In genomic region chr15:64095431-64095794, GRCh38 we compare ENCODE assay signal across 8 cellular contexts. TPM values are rescaled to one million over a fixed set of nuclear protein-coding genes. Genes with fewer than 3 reads are reported as not detected.
A peak's percentile ranks its signal among the peaks of the same experiment; 100 is the strongest.
DNase-seq lines count a peak whose midpoint lies in the region; ATAC-seq and TF ChIP-seq lines count a peak whose summit lies in the region.

No MANE protein-coding gene starts in this region.

- H3K9me2 ChIP-seq in DOHH2 (replicated peaks; ENCODE audit: control insufficient read depth, low read length) = no peaks in the 10 kb centered on the region

- peak overlapping the region; percentile 87 for H3K4me2 ChIP-seq in DOHH2 (ENCODE audit: low read length)

- H3K79me2 ChIP-seq in DOHH2 (ENCODE audit: control insufficient read depth, low read length) = peaks cover 95% of the 10 kb centered on the region

- peaks cover 6% of the 10 kb centered on the region; the same call in 1 of the 2 replicates for H3F3A ChIP-seq in DOHH2 (ENCODE audit: control insufficient read depth, insufficient read depth)

- H3K4me1 ChIP-seq in DOHH2 (ENCODE audit: control insufficient read depth, low read length) (peaks cover 61% of the 10 kb centered on the region), SJCRH30 (peaks cover 6% of the 10 kb centered on the region; the same call in 1 of the 2 replicates), esophagus squamous epithelium (peaks cover 20 to 88% (median 65%) of the 10 kb centered on the region in 3 donors), prostate gland (replicated peaks) (peaks cover 9% of the 10 kb centered on the region)

- DNase-seq in SJCRH30 (no peak), esophagus squamous epithelium (lab: John Stamatoyannopoulos, UW) (no peak), prostate gland (ENCODE audit: low spot score) (no peak), NCI-H128 (lab: John Stamatoyannopoulos, UW; ENCODE audit: unreplicated experiment) (no peak)

- peaks cover 6% of the 10 kb centered on the region for H4K20me1 ChIP-seq in DOHH2 (ENCODE audit: control insufficient read depth, insufficient read depth, low read depth, low read length)

- H3K9me3 ChIP-seq in DOHH2 (ENCODE audit: control insufficient read depth, insufficient read depth, low read length) (no peaks in the 10 kb centered on the region), SJCRH30 (replicated peaks) (no peaks in the 10 kb centered on the region), esophagus squamous epithelium (no peaks in the 10 kb centered on the region), prostate gland (no peaks in the 10 kb centered on the region)

- WGBS in esophagus squamous epithelium, 2 donors = 29 to 47% methylated on average over 4 of the region's 4 CpGs
- WGBS in prostate gland = 41% methylated on average over 4 of the region's 4 CpGs

- TF ChIP-seq CTCF in DOHH2 (IDR thresholded peaks at IDR 0.05; ENCODE audit: low read depth, low read length, poor library complexity, severe bottlenecking) (no peak), esophagus squamous epithelium (IDR thresholded peaks at IDR 0.05) (no peak), prostate gland (IDR thresholded peaks at IDR 0.05) (no peak)

- no peaks in the 10 kb centered on the region for H3K27me3 ChIP-seq in DOHH2 (ENCODE audit: control insufficient read depth, low read length)
- H3K27me3 ChIP-seq in SJCRH30 = no peaks in the 10 kb centered on the region
- H3K27me3 ChIP-seq in esophagus squamous epithelium = no peaks in the 10 kb centered on the region
- no peaks in the 10 kb centered on the region for H3K27me3 ChIP-seq in prostate gland (replicated peaks; ENCODE audit: insufficient read depth)

- TF ChIP-seq POLR2A in esophagus squamous epithelium (IDR thresholded peaks at IDR 0.05) (no peak), prostate gland (IDR thresholded peaks at IDR 0.05) (no peak)

- ATAC-seq in HG02973 (IDR thresholded peaks at IDR 0.05; ENCODE audit: unreplicated experiment) (no peak), HG03196 (IDR thresholded peaks at IDR 0.05; ENCODE audit: unreplicated experiment) (no peak), HG03342 (IDR thresholded peaks at IDR 0.05; ENCODE audit: unreplicated experiment) (no peak)

- peaks cover 17% of the 10 kb centered on the region for H3K36me3 ChIP-seq in DOHH2 (ENCODE audit: control insufficient read depth, low read length)
- no peaks in the 10 kb centered on the region for H3K36me3 ChIP-seq in SJCRH30
- peaks cover 0 to 4% (median 0%) of the 10 kb centered on the region in 3 donors for H3K36me3 ChIP-seq in esophagus squamous epithelium
- no peaks in the 10 kb centered on the region for H3K36me3 ChIP-seq in prostate gland

- intact Hi-C loops in esophagus squamous epithelium (cut with DNase I) = no loop called here
- intact Hi-C loops in prostate gland (cut with DNase I) = loop anchor here (5.0 kb wide), 1 partner anchor 67 kb away; the partner anchor contains the start of gene PPIB

- H3K4me3 ChIP-seq in DOHH2 (ENCODE audit: low read length) (peak overlapping the region; percentile 83), SJCRH30 (peak overlapping the region; percentile 82), esophagus squamous epithelium (peak overlapping the region; percentile 65 to 99 (median 85)), prostate gland (peak overlapping the region; percentile 82 to 86)

- H3K27ac ChIP-seq in DOHH2 (ENCODE audit: low read depth, low read length) (0 out of 2 replicates have a peak overlapping the region, but pooled peaks have one; percentile 80), SJCRH30 (no peak overlapping the region), esophagus squamous epithelium (peak overlapping the region; percentile 83 to 97 (median 91)), prostate gland (peak overlapping the region; percentile 78 to 82)

RNA-seq across cellular contexts. Expression of gene SNX1, which starts 0.4 kb away (rescaled TPM):
- total RNA-seq in SJCRH30 (2014; rRNA removed; shearing (Covaris generic)) = 38.9 and 46.6 TPM in 2 replicates
- 10 to 100 TPM; 39.9 to 71.1 (median 52.0) TPM for total RNA-seq in esophagus squamous epithelium
- 100 to 1,000 TPM; 109 to 110 TPM for total RNA-seq in prostate gland

RNA-seq across cellular contexts. Expression of gene CIAO2A, which starts 1.8 kb away (rescaled TPM):
- 126 and 143 TPM in 2 replicates for total RNA-seq in SJCRH30 (2014; rRNA removed; shearing (Covaris generic))
- total RNA-seq in esophagus squamous epithelium (10 to 100 TPM; 36.6 to 76.6 (median 50.7) TPM), prostate gland (100 to 1,000 TPM in 1 of 2 donors, 10 to 100 TPM in 1; 47.2 to 133 TPM)

RNA-seq across cellular contexts. Expression of gene DAPK2, which starts 49.1 kb away (rescaled TPM):
- 0.23 and 0.85 TPM in 2 replicates for total RNA-seq in SJCRH30 (2014; rRNA removed; shearing (Covaris generic))
- 10 to 100 TPM in 2 of 4 donors, 1 to 10 TPM in 2; 1.9 to 12.9 (median 9.8) TPM for total RNA-seq in esophagus squamous epithelium
- total RNA-seq in prostate gland = 10 to 100 TPM; 13.8 to 40.4 TPM

RNA-seq across cellular contexts. Expression of gene SNX22, which starts 56.1 kb away (rescaled TPM):
- 1.5 and 1.6 TPM in 2 replicates for total RNA-seq in SJCRH30 (2014; rRNA removed; shearing (Covaris generic))
- total RNA-seq in esophagus squamous epithelium (under 1 TPM in 1 of 4 donors, not detected in 3; 0.19 TPM), prostate gland (10 to 100 TPM; 12.2 to 15.9 TPM)
